In genomic region chr7:69645683-69646082, GRCh38 we compare ENCODE assay signal across 1 cellular context.
A peak's percentile ranks its signal among the peaks of the same experiment; 100 is the strongest.
TF ChIP-seq lines count a peak whose summit lies in the region.

No MANE protein-coding gene starts in this region.

TF ChIP-seq in HEK293, 187 proteins besides CTCF, POLR2A, EP300 and RAD21 (continued from another document):
- TF ChIP-seq, protein P1, sequence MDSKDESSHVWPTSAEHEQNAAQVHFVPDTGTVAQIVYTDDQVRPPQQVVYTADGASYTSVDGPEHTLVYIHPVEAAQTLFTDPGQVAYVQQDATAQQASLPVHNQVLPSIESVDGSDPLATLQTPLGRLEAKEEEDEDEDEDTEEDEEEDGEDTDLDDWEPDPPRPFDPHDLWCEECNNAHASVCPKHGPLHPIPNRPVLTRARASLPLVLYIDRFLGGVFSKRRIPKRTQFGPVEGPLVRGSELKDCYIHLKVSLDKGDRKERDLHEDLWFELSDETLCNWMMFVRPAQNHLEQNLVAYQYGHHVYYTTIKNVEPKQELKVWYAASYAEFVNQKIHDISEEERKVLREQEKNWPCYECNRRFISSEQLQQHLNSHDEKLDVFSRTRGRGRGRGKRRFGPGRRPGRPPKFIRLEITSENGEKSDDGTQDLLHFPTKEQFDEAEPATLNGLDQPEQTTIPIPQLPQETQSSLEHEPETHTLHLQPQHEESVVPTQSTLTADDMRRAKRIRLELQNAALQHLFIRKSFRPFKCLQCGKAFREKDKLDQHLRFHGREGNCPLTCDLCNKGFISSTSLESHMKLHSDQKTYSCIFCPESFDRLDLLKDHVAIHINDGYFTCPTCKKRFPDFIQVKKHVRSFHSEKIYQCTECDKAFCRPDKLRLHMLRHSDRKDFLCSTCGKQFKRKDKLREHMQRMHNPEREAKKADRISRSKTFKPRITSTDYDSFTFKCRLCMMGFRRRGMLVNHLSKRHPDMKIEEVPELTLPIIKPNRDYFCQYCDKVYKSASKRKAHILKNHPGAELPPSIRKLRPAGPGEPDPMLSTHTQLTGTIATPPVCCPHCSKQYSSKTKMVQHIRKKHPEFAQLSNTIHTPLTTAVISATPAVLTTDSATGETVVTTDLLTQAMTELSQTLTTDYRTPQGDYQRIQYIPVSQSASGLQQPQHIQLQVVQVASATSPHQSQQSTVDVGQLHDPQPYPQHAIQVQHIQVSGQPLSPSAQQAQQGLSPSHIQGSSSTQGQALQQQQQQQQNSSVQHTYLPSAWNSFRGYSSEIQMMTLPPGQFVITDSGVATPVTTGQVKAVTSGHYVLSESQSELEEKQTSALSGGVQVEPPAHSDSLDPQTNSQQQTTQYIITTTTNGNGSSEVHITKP (tag by site-specific recombination; IDR thresholded peaks at IDR 0.05) = peak; percentile 38; the same call in 1 of the 2 replicates
- TF ChIP-seq ZIC2 (tag by site-specific recombination; IDR thresholded peaks at IDR 0.05) (peak; percentile 49; the same call in 1 of the 2 replicates), ZNF580 (tag by site-specific recombination; IDR thresholded peaks at IDR 0.05) (no peak), GLIS1 (tag by site-specific recombination; IDR thresholded peaks at IDR 0.05) (peak; percentile 27; the same call in 1 of the 2 replicates), ZNF174 (tag by site-specific recombination; IDR thresholded peaks at IDR 0.05) (no peak), ZNF223 (tag by site-specific recombination; IDR thresholded peaks at IDR 0.05) (no peak), ZNF335 (tag by site-specific recombination; conservative IDR thresholded peaks at IDR 0.05) (no peak), ZNF362 (tag by site-specific recombination; IDR thresholded peaks at IDR 0.05) (0 out of 2 replicates have a peak, but pooled peaks have one; percentile 26), ZBTB7A (tag by site-specific recombination; IDR thresholded peaks at IDR 0.05; ENCODE audit: low read depth) (no peak), ZNF548 (tag by site-specific recombination; IDR thresholded peaks at IDR 0.05) (no peak), MZF1 (tag by site-specific recombination; IDR thresholded peaks at IDR 0.05; ENCODE audit: borderline replicate concordance) (0 out of 2 replicates have a peak, but pooled peaks have one; percentile 22), ZNF16 (tag by site-specific recombination; IDR thresholded peaks at IDR 0.05; ENCODE audit: low read depth) (no peak), ZNF621 (tag by site-specific recombination; IDR thresholded peaks at IDR 0.05) (no peak), ZSCAN30 (tag by site-specific recombination; IDR thresholded peaks at IDR 0.05) (no peak), ZNF133 (tag by site-specific recombination; IDR thresholded peaks at IDR 0.05) (no peak), SP7 (tag by site-specific recombination; IDR thresholded peaks at IDR 0.05) (peak; percentile 15; the same call in 1 of the 2 replicates), WT1 (tag by site-specific recombination; IDR thresholded peaks at IDR 0.05) (peak; percentile 45; the same call in 1 of the 2 replicates)
- TF ChIP-seq, protein P2, sequence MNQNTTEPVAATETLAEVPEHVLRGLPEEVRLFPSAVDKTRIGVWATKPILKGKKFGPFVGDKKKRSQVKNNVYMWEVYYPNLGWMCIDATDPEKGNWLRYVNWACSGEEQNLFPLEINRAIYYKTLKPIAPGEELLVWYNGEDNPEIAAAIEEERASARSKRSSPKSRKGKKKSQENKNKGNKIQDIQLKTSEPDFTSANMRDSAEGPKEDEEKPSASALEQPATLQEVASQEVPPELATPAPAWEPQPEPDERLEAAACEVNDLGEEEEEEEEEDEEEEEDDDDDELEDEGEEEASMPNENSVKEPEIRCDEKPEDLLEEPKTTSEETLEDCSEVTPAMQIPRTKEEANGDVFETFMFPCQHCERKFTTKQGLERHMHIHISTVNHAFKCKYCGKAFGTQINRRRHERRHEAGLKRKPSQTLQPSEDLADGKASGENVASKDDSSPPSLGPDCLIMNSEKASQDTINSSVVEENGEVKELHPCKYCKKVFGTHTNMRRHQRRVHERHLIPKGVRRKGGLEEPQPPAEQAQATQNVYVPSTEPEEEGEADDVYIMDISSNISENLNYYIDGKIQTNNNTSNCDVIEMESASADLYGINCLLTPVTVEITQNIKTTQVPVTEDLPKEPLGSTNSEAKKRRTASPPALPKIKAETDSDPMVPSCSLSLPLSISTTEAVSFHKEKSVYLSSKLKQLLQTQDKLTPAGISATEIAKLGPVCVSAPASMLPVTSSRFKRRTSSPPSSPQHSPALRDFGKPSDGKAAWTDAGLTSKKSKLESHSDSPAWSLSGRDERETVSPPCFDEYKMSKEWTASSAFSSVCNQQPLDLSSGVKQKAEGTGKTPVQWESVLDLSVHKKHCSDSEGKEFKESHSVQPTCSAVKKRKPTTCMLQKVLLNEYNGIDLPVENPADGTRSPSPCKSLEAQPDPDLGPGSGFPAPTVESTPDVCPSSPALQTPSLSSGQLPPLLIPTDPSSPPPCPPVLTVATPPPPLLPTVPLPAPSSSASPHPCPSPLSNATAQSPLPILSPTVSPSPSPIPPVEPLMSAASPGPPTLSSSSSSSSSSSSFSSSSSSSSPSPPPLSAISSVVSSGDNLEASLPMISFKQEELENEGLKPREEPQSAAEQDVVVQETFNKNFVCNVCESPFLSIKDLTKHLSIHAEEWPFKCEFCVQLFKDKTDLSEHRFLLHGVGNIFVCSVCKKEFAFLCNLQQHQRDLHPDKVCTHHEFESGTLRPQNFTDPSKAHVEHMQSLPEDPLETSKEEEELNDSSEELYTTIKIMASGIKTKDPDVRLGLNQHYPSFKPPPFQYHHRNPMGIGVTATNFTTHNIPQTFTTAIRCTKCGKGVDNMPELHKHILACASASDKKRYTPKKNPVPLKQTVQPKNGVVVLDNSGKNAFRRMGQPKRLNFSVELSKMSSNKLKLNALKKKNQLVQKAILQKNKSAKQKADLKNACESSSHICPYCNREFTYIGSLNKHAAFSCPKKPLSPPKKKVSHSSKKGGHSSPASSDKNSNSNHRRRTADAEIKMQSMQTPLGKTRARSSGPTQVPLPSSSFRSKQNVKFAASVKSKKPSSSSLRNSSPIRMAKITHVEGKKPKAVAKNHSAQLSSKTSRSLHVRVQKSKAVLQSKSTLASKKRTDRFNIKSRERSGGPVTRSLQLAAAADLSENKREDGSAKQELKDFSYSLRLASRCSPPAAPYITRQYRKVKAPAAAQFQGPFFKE (tag by site-specific recombination; IDR thresholded peaks at IDR 0.05; ENCODE audit: borderline replicate concordance) = no peak
- TF ChIP-seq, protein P3, sequence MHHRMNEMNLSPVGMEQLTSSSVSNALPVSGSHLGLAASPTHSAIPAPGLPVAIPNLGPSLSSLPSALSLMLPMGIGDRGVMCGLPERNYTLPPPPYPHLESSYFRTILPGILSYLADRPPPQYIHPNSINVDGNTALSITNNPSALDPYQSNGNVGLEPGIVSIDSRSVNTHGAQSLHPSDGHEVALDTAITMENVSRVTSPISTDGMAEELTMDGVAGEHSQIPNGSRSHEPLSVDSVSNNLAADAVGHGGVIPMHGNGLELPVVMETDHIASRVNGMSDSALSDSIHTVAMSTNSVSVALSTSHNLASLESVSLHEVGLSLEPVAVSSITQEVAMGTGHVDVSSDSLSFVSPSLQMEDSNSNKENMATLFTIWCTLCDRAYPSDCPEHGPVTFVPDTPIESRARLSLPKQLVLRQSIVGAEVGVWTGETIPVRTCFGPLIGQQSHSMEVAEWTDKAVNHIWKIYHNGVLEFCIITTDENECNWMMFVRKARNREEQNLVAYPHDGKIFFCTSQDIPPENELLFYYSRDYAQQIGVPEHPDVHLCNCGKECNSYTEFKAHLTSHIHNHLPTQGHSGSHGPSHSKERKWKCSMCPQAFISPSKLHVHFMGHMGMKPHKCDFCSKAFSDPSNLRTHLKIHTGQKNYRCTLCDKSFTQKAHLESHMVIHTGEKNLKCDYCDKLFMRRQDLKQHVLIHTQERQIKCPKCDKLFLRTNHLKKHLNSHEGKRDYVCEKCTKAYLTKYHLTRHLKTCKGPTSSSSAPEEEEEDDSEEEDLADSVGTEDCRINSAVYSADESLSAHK (tag by site-specific recombination; IDR thresholded peaks at IDR 0.05) = peak; percentile 89
- TF ChIP-seq, protein P4, sequence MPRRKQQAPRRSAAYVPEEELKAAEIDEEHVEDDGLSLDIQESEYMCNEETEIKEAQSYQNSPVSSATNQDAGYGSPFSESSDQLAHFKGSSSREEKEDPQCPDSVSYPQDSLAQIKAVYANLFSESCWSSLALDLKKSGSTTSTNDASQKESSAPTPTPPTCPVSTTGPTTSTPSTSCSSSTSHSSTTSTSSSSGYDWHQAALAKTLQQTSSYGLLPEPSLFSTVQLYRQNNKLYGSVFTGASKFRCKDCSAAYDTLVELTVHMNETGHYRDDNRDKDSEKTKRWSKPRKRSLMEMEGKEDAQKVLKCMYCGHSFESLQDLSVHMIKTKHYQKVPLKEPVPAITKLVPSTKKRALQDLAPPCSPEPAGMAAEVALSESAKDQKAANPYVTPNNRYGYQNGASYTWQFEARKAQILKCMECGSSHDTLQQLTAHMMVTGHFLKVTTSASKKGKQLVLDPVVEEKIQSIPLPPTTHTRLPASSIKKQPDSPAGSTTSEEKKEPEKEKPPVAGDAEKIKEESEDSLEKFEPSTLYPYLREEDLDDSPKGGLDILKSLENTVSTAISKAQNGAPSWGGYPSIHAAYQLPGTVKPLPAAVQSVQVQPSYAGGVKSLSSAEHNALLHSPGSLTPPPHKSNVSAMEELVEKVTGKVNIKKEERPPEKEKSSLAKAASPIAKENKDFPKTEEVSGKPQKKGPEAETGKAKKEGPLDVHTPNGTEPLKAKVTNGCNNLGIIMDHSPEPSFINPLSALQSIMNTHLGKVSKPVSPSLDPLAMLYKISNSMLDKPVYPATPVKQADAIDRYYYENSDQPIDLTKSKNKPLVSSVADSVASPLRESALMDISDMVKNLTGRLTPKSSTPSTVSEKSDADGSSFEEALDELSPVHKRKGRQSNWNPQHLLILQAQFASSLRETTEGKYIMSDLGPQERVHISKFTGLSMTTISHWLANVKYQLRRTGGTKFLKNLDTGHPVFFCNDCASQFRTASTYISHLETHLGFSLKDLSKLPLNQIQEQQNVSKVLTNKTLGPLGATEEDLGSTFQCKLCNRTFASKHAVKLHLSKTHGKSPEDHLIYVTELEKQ (tag by site-specific recombination; IDR thresholded peaks at IDR 0.05; ENCODE audit: borderline replicate concordance) = 0 out of 2 replicates have a peak, but pooled peaks have one; percentile 48
- TF ChIP-seq, protein P5, sequence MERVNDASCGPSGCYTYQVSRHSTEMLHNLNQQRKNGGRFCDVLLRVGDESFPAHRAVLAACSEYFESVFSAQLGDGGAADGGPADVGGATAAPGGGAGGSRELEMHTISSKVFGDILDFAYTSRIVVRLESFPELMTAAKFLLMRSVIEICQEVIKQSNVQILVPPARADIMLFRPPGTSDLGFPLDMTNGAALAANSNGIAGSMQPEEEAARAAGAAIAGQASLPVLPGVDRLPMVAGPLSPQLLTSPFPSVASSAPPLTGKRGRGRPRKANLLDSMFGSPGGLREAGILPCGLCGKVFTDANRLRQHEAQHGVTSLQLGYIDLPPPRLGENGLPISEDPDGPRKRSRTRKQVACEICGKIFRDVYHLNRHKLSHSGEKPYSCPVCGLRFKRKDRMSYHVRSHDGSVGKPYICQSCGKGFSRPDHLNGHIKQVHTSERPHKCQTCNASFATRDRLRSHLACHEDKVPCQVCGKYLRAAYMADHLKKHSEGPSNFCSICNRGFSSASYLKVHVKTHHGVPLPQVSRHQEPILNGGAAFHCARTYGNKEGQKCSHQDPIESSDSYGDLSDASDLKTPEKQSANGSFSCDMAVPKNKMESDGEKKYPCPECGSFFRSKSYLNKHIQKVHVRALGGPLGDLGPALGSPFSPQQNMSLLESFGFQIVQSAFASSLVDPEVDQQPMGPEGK (tag by site-specific recombination; IDR thresholded peaks at IDR 0.05) = 0 out of 2 replicates have a peak, but pooled peaks have one; percentile 29
TF ChIP-seq in HEK293: peak in this region for 12.
